Comparison of ENCODE assay signal across 8 cellular contexts in genomic region chr5:5422819-5423515, GRCh38. TPM values are rescaled to one million over a fixed set of nuclear protein-coding genes. Genes with fewer than 3 reads are reported as not detected.
DNase-seq lines count a peak whose midpoint lies in the region; ATAC-seq and TF ChIP-seq lines count a peak whose summit lies in the region.

No MANE protein-coding gene starts in this region.

- DNase-seq in CD4-positive, alpha-beta T cell, result no peak
- DNase-seq in immature natural killer cell (no peak), NCI-H1694 treated with DMSO at 0.1 percent for 48 hours (lab: John Stamatoyannopoulos, UW) (no peak), NCI-H1105 (lab: John Stamatoyannopoulos, UW) (no peak)

- POLR2A ChIA-PET in CD4-positive, alpha-beta T cell (lab: Charles Lee), result interaction anchor here (0.7 to 2.7 kb wide), 15 partner anchors 12 to 1323 kb away, joined by 3 to 15 read pairs (median 4); partner anchors contain the start of genes MED10, NSUN2, SRD5A1 and TENT4A

- H3K9me3 ChIP-seq in CD4-positive, alpha-beta T cell (ENCODE audit: control insufficient read depth, low read length), result no peaks in the 10 kb centered on the region

- H3K27me3 ChIP-seq in CD4-positive, alpha-beta T cell (ENCODE audit: control insufficient read depth, insufficient read depth, low read length), result no peaks in the 10 kb centered on the region

- intact Hi-C loops in CD4-positive, alpha-beta T cell (cut with DNase I, micrococcal nuclease), result loop anchor here (1.0 to 5.0 kb wide), 5 partner anchors 69 to 1290 kb away; partner anchors contain the start of genes MED10 (in 1 of the 2), NSUN2 (in 1 of the 2), SRD5A1 (in 1 of the 2) and TENT4A (in 1 of the 2)

- CTCF ChIA-PET in CD4-positive, alpha-beta T cell (lab: Charles Lee), result no interaction called here

- H3K36me3 Mint-ChIP-seq in CD4-positive, alpha-beta T cell (ENCODE audit: low read depth), result peaks cover 16% of the 10 kb centered on the region
- peaks cover 2% of the 10 kb centered on the region for H3K36me3 Mint-ChIP-seq in activated naive CD4-positive, alpha-beta T cell treated with anti-CD3 and anti-CD28 coated beads, Interleukin-2, amount 50 U/mL, for 24 hours
- H3K36me3 Mint-ChIP-seq in immature natural killer cell, result no peaks in the 10 kb centered on the region
- H3K36me3 Mint-ChIP-seq in stimulated activated naive CD8-positive, alpha-beta T cell treated with anti-CD3 and anti-CD28 coated beads, Interleukin-15, Interleukin-2, amounts not matched to agents 100 ng/mL and 50 ng/mL, for 24 hours (ENCODE audit: low read depth), result peaks cover 4% of the 10 kb centered on the region

- H3K27me3 Mint-ChIP-seq in CD4-positive, alpha-beta T cell, result no peaks in the 10 kb centered on the region
- no peaks in the 10 kb centered on the region for H3K27me3 Mint-ChIP-seq in activated naive CD4-positive, alpha-beta T cell treated with anti-CD3 and anti-CD28 coated beads, Interleukin-2, amount 50 U/mL, for 24 hours
- H3K27me3 Mint-ChIP-seq in immature natural killer cell (ENCODE audit: low read depth in 3 of 3), result peaks cover 2 to 16% (median 11%) of the 10 kb centered on the region in 3 donors
- no peaks in the 10 kb centered on the region for H3K27me3 Mint-ChIP-seq in stimulated activated naive CD8-positive, alpha-beta T cell treated with anti-CD3 and anti-CD28 coated beads, Interleukin-15, Interleukin-2, amounts not matched to agents 100 ng/mL and 50 ng/mL, for 24 hours

- peak overlapping the region; percentile 94 for H3K27ac ChIP-seq in CD4-positive, alpha-beta T cell (ENCODE audit: low read depth, low read length)

- peak; percentile 14 for ATAC-seq in CD4-positive, alpha-beta T cell (ENCODE audit: poor library complexity)
- ATAC-seq in GM19397 (IDR thresholded peaks at IDR 0.05; ENCODE audit: unreplicated experiment) (peak; percentile 27), HG03442 (IDR thresholded peaks at IDR 0.05; ENCODE audit: unreplicated experiment) (peak; percentile 10)

- H3K4me1 Mint-ChIP-seq in CD4-positive, alpha-beta T cell (ENCODE audit: low read depth), result peaks cover 31% of the 10 kb centered on the region
- peaks cover 17% of the 10 kb centered on the region for H3K4me1 Mint-ChIP-seq in activated naive CD4-positive, alpha-beta T cell treated with anti-CD3 and anti-CD28 coated beads, Interleukin-2, amount 50 U/mL, for 24 hours
- peaks cover 25% of the 10 kb centered on the region in 2 donors for H3K4me1 Mint-ChIP-seq in immature natural killer cell
- H3K4me1 Mint-ChIP-seq in stimulated activated naive CD8-positive, alpha-beta T cell treated with anti-CD3 and anti-CD28 coated beads, Interleukin-15, Interleukin-2, amounts not matched to agents 100 ng/mL and 50 ng/mL, for 24 hours (ENCODE audit: low read depth), result peaks cover 25% of the 10 kb centered on the region

- H3K4me3 Mint-ChIP-seq in CD4-positive, alpha-beta T cell, result peak overlapping the region; percentile 98
- H3K4me3 Mint-ChIP-seq in activated naive CD4-positive, alpha-beta T cell treated with anti-CD3 and anti-CD28 coated beads, Interleukin-2, amount 50 U/mL, for 24 hours, result peak overlapping the region; percentile 97
- H3K4me3 Mint-ChIP-seq in immature natural killer cell, result peak overlapping the region; percentile 93 to 96 (median 94)
- H3K4me3 Mint-ChIP-seq in stimulated activated naive CD8-positive, alpha-beta T cell treated with anti-CD3 and anti-CD28 coated beads, Interleukin-15, Interleukin-2, amounts not matched to agents 100 ng/mL and 50 ng/mL, for 24 hours, result peak overlapping the region; percentile 92

- TF ChIP-seq CTCF in CD4-positive, alpha-beta T cell (IDR thresholded peaks at IDR 0.05), result no peak

- no peaks in the 10 kb centered on the region for H3K9me3 Mint-ChIP-seq in CD4-positive, alpha-beta T cell
- H3K9me3 Mint-ChIP-seq in activated naive CD4-positive, alpha-beta T cell treated with anti-CD3 and anti-CD28 coated beads, Interleukin-2, amount 50 U/mL, for 24 hours, result no peaks in the 10 kb centered on the region
- H3K9me3 Mint-ChIP-seq in immature natural killer cell, result no peaks in the 10 kb centered on the region
- no peaks in the 10 kb centered on the region for H3K9me3 Mint-ChIP-seq in stimulated activated naive CD8-positive, alpha-beta T cell treated with anti-CD3 and anti-CD28 coated beads, Interleukin-15, Interleukin-2, amounts not matched to agents 100 ng/mL and 50 ng/mL, for 24 hours

- no peak overlapping the region for H3K27ac Mint-ChIP-seq in CD4-positive, alpha-beta T cell
- peak overlapping the region; percentile 99 for H3K27ac Mint-ChIP-seq in activated naive CD4-positive, alpha-beta T cell treated with anti-CD3 and anti-CD28 coated beads, Interleukin-2, amount 50 U/mL, for 24 hours
- peak overlapping the region in 3 of 6 donors; percentile 95 to 99 (median 96) for H3K27ac Mint-ChIP-seq in immature natural killer cell
- H3K27ac Mint-ChIP-seq in stimulated activated naive CD8-positive, alpha-beta T cell treated with anti-CD3 and anti-CD28 coated beads, Interleukin-15, Interleukin-2, amounts not matched to agents 100 ng/mL and 50 ng/mL, for 24 hours, result peak overlapping the region; percentile 95

RNA-seq across cellular contexts. Expression of gene ICE1, which starts 0.5 kb away (rescaled TPM):
- 10 to 100 TPM; 37.6 to 39.1 TPM for total RNA-seq in CD4-positive, alpha-beta T cell
- 10 to 100 TPM; 11.9 to 19.3 (median 13.5) TPM for polyA plus RNA-seq in immature natural killer cell
